In the genomic region with DNA sequence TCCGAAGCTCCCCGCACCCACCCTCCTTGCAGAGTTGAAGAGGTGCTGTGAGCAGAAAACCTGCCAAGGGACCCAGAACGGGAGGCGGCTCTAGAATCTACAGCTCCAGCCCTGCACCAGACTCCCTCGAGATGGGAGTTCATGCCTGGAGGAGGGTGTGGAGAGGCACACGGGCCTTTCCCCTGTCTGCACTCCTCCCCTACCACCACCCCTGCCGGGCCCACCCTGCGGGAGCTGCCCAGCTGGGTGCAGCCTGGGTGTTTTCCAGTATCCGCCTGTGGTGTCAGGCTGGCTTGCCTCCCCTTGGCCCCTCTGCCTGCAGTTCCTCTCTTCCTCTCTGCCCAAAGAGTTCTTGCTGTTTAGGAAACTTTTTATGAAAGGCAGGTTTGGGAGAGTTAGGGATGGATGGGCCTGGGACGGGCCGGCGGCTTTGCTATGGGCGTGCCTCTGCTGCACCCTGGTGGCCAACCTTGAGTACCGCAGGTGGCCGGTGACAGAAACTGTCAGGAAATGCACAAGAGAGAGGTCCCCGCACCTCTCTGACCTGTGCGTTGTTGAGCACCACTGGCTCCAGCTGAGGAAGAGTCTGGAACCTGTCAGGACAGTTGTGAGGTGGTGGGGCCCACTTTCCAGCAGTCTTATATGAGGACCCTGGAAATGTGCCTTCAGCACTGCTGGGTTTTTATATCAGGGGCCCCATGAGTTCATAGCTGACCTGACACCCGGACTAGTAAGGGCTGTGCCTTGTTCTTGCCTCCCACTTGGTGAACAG, we compare ENCODE assay signal across 1 cellular context.
TF ChIP-seq lines count a peak whose summit lies in the region.

No MANE protein-coding gene starts in this region.

TF ChIP-seq in IMR-90, 13 proteins besides CTCF, POLR2A, EP300 and RAD21 (continued from another document):
- no peak for TF ChIP-seq ELK1 (IDR thresholded peaks at IDR 0.05; ENCODE audit: borderline replicate concordance, low read depth, low read length)
